ENCODE assay signal across 14 cellular contexts in the genomic region with DNA sequence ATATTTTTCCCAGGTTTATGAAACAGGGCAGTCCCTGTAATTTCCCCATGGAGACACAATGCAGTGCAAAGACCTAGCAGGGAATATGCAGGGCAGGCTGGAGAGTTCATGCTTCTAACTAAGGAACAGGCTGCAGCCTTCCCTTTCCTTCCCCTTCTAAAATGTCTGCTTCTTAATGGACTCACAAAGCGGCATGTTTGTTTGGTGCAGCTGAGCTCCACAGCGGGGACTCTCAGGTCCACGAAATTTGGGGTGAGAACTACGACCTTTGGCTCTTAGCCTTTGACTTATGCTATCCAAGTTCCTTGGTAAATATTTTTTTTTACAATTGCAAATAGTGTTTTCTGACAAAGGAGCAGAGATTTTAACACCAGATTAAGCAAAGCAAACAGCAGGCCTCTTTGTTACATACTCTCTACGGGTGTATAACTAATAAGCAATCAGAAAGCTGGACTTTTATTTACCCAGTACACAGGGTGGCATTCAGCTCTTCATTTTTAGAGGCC.
A peak's percentile ranks its signal among the peaks of the same experiment; 100 is the strongest.
DNase-seq lines count a peak whose midpoint lies in the region; TF ChIP-seq lines count a peak whose summit lies in the region.
"Had no signal": no experiment of that assay in that cellular context is flagged by ENCODE, and none has a peak within 500 bp of the region (broad histone marks: within the 10 kb centered on the region; RNA-seq: fewer than 3 reads in every experiment).

No MANE protein-coding gene starts in this region.

- peak overlapping the region; percentile 58 for H3K27ac Mint-ChIP-seq in activated T-helper 2 cell treated with anti-CD3 and anti-CD28 coated beads, Interferon-gamma antibody, Interleukin-2, Interleukin-4, amounts not matched to agents 10 μg/mL and 5 μg/mL and 100 μg/mL, durations not matched to agents 14 hours and 24 hours and 36 hours
- peak overlapping the region; percentile 94 for H3K27ac Mint-ChIP-seq in type B pancreatic cell

- H3K4me1 Mint-ChIP-seq in activated T-helper 2 cell treated with anti-CD3 and anti-CD28 coated beads, Interferon-gamma antibody, Interleukin-2, Interleukin-4, amounts not matched to agents 10 μg/mL and 5 μg/mL and 100 μg/mL, durations not matched to agents 14 hours and 24 hours and 36 hours (ENCODE audit: low read depth): peaks cover 32% of the 10 kb centered on the region
- H3K4me1 Mint-ChIP-seq in type B pancreatic cell (ENCODE audit: unreplicated experiment): peaks cover 66% of the 10 kb centered on the region

- H3K36me3 ChIP-seq in HUES48 (ENCODE audit: control insufficient read depth, insufficient read depth, low read length) (no peaks in the 10 kb centered on the region), liver (ENCODE audit: control insufficient read depth in 4 of 4, insufficient read depth in 3 of 4, low read depth in 1 of 4, low read length in 3 of 4) (no peaks in the 10 kb centered on the region), sigmoid colon (no peaks in the 10 kb centered on the region)
- H3K36me3 ChIP-seq: adrenal gland had no signal

- WGBS in liver: 40% methylated on average over 5 of the region's 5 CpGs
- WGBS in sigmoid colon, 2 donors: 56 to 85% methylated on average over 5 of the region's 5 CpGs

- TF ChIP-seq CTCF in liver (IDR thresholded peaks at IDR 0.05; ENCODE audit: low read depth, low read length, missing input control) (no peak), type B pancreatic cell (conservative IDR thresholded peaks at IDR 0.05) (no peak), sigmoid colon (IDR thresholded peaks at IDR 0.05) (no peak)

- no peak for TF ChIP-seq EP300 in sigmoid colon (IDR thresholded peaks at IDR 0.05)

- H3K36me3 Mint-ChIP-seq in activated T-helper 2 cell treated with anti-CD3 and anti-CD28 coated beads, Interferon-gamma antibody, Interleukin-2, Interleukin-4, amounts not matched to agents 10 μg/mL and 5 μg/mL and 100 μg/mL, durations not matched to agents 14 hours and 24 hours and 36 hours (ENCODE audit: low read depth): peaks cover 4% of the 10 kb centered on the region
- H3K36me3 Mint-ChIP-seq in type B pancreatic cell: peaks cover 7% of the 10 kb centered on the region

- intact Hi-C loops in activated T-helper 2 cell treated with anti-CD3 and anti-CD28 coated beads, Interferon-gamma antibody, Interleukin-2, Interleukin-4, amounts not matched to agents 10 μg/mL and 5 μg/mL and 100 μg/mL, durations not matched to agents 14 hours and 24 hours and 36 hours (cut with micrococcal nuclease): loop anchor here (2.0 to 5.0 kb wide), 2 partner anchors 266 to 323 kb away; a partner anchor contains a TSS
- intact Hi-C loops in sigmoid colon (cut with DNase I): no loop called here

- H3K4me3 ChIP-seq in HUES48 (ENCODE audit: low read depth, low read length): no peak overlapping the region
- H3K4me3 ChIP-seq in liver (ENCODE audit: low read depth in 1 of 3, low read length in 3 of 3): no peak overlapping the region
- H3K4me3 ChIP-seq in sigmoid colon: no peak overlapping the region
- H3K4me3 ChIP-seq: adrenal gland had no signal

- H3K27ac ChIP-seq in HUES48 (ENCODE audit: low read depth, low read length) (peak overlapping the region; percentile 32), liver (ENCODE audit: low read depth in 1 of 2, low read length in 2 of 2) (peak overlapping the region in 1 of 2 donors; percentile 47), sigmoid colon (no peak overlapping the region)

- no peak for TF ChIP-seq POLR2A in sigmoid colon (IDR thresholded peaks at IDR 0.05)

- H3K9me3 ChIP-seq in HUES48 (ENCODE audit: control insufficient read depth, insufficient read depth, low read length): no peaks in the 10 kb centered on the region
- H3K9me3 ChIP-seq in liver (ENCODE audit: control insufficient read depth in 4 of 4, low read length in 3 of 4): no peaks in the 10 kb centered on the region
- H3K9me3 ChIP-seq in sigmoid colon: no peaks in the 10 kb centered on the region
- H3K9me3 ChIP-seq: adrenal gland had no signal

- H3K9ac ChIP-seq in HUES48 (ENCODE audit: low read depth, low read length) (no peak overlapping the region), liver (ENCODE audit: low read depth in 1 of 2, low read length in 2 of 2) (no peak overlapping the region)

- peaks cover 44% of the 10 kb centered on the region for H3K4me1 ChIP-seq in HUES48 (ENCODE audit: control insufficient read depth, insufficient read depth, low read length)
- peaks cover 3 to 35% (median 16%) of the 10 kb centered on the region in 4 donors for H3K4me1 ChIP-seq in liver (ENCODE audit: control insufficient read depth in 4 of 4, insufficient read depth in 4 of 4, low read length in 3 of 4)
- peaks cover 0 to 30% (median 18%) of the 10 kb centered on the region in 4 donors for H3K4me1 ChIP-seq in sigmoid colon

- H3K27me3 ChIP-seq in HUES48 (ENCODE audit: control insufficient read depth, insufficient read depth, low read length) (no peaks in the 10 kb centered on the region), liver (ENCODE audit: control insufficient read depth in 4 of 4, insufficient read depth in 4 of 4, low read length in 3 of 4) (no peaks in the 10 kb centered on the region), sigmoid colon (no peaks in the 10 kb centered on the region)
- H3K27me3 ChIP-seq: adrenal gland had no signal

- no peaks in the 10 kb centered on the region for H3K9me3 Mint-ChIP-seq in activated T-helper 2 cell treated with anti-CD3 and anti-CD28 coated beads, Interferon-gamma antibody, Interleukin-2, Interleukin-4, amounts not matched to agents 10 μg/mL and 5 μg/mL and 100 μg/mL, durations not matched to agents 14 hours and 24 hours and 36 hours
- peaks cover 5% of the 10 kb centered on the region for H3K9me3 Mint-ChIP-seq in type B pancreatic cell
- H3K9me3 Mint-ChIP-seq: CD4-positive, alpha-beta memory T cell; T-helper 1 cell treated with Interleukin-12 subunit alpha and Interleukin-12 subunit beta and Interleukin-4 antibody, amounts not matched to agents 30 μg/mL and 1 μg/mL, for 36 hours had no signal

- DNase-seq in activated T-helper 2 cell treated with anti-CD3 and anti-CD28 coated beads, Interferon-gamma antibody, Interleukin-2, Interleukin-4, amounts not matched to agents 10 μg/mL and 5 μg/mL and 100 μg/mL, durations not matched to agents 14 hours and 24 hours and 36 hours (ENCODE audit: low spot score): no peak
- DNase-seq in type B pancreatic cell (ENCODE audit: extremely low spot score, unreplicated experiment): no peak
- DNase-seq in mucosa of gallbladder (ENCODE audit: low spot score): no peak
- DNase-seq in sigmoid colon: no peak
- no peak for DNase-seq in NCI-H446 (lab: John Stamatoyannopoulos, UW)
- DNase-seq: adrenal gland, glutamatergic neuron, NCI-H187 treated with DMSO at 0.1 percent for 48 hours, NCI-H524 had no signal

- TF ChIP-seq RAD21 in liver (IDR thresholded peaks at IDR 0.05): peak; percentile 34 to 46

- H3K4me3 Mint-ChIP-seq in activated T-helper 2 cell treated with anti-CD3 and anti-CD28 coated beads, Interferon-gamma antibody, Interleukin-2, Interleukin-4, amounts not matched to agents 10 μg/mL and 5 μg/mL and 100 μg/mL, durations not matched to agents 14 hours and 24 hours and 36 hours (ENCODE audit: low read depth): no peak overlapping the region
- H3K4me3 Mint-ChIP-seq in type B pancreatic cell: peak overlapping the region; percentile 13
- H3K4me3 Mint-ChIP-seq: activated CD4-positive, alpha-beta T cell treated with anti-CD3 and anti-CD28 coated beads for 36 hours had no signal

- no peaks in the 10 kb centered on the region for H3K27me3 Mint-ChIP-seq in activated T-helper 2 cell treated with anti-CD3 and anti-CD28 coated beads, Interferon-gamma antibody, Interleukin-2, Interleukin-4, amounts not matched to agents 10 μg/mL and 5 μg/mL and 100 μg/mL, durations not matched to agents 14 hours and 24 hours and 36 hours (ENCODE audit: low read depth)
- no peaks in the 10 kb centered on the region for H3K27me3 Mint-ChIP-seq in type B pancreatic cell
- H3K27me3 Mint-ChIP-seq: activated CD4-positive, alpha-beta T cell treated with anti-CD3 and anti-CD28 coated beads for 36 hours; CD4-positive, alpha-beta memory T cell had no signal

TF ChIP-seq in liver, 16 proteins besides CTCF, POLR2A, EP300 and RAD21 (continues in another document):
- TF ChIP-seq HNF4G (IDR thresholded peaks at IDR 0.05) (peak; percentile 59), SP1 (IDR thresholded peaks at IDR 0.05) (peak; percentile 48), NR2F2 (IDR thresholded peaks at IDR 0.05) (peak; percentile 77), FOXA2 (IDR thresholded peaks at IDR 0.05) (no peak), GABPA (IDR thresholded peaks at IDR 0.05 in 1 of 2, conservative IDR thresholded peaks at IDR 0.05 in 1 of 2) (no peak), HNF4A (conservative IDR thresholded peaks at IDR 0.05) (peak; percentile 86 to 92), JUND (IDR thresholded peaks at IDR 0.05) (peak in 1 of 2 donors; percentile 54), YY1 (IDR thresholded peaks at IDR 0.05) (peak; percentile 81), FOXA1 (IDR thresholded peaks at IDR 0.05) (no peak), RXRA (IDR thresholded peaks at IDR 0.05) (peak; percentile 59 to 65), TAF1 (conservative IDR thresholded peaks at IDR 0.05) (no peak), EGR1 (IDR thresholded peaks at IDR 0.05; ENCODE audit: low read depth in 2 of 2) (no peak)
- TF ChIP-seq, protein P1, sequence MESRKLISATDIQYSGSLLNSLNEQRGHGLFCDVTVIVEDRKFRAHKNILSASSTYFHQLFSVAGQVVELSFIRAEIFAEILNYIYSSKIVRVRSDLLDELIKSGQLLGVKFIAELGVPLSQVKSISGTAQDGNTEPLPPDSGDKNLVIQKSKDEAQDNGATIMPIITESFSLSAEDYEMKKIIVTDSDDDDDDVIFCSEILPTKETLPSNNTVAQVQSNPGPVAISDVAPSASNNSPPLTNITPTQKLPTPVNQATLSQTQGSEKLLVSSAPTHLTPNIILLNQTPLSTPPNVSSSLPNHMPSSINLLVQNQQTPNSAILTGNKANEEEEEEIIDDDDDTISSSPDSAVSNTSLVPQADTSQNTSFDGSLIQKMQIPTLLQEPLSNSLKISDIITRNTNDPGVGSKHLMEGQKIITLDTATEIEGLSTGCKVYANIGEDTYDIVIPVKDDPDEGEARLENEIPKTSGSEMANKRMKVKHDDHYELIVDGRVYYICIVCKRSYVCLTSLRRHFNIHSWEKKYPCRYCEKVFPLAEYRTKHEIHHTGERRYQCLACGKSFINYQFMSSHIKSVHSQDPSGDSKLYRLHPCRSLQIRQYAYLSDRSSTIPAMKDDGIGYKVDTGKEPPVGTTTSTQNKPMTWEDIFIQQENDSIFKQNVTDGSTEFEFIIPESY (IDR thresholded peaks at IDR 0.05): no peak
